ENCODE assay signal across 8 cellular contexts in genomic region chr17:56499799-56500388, GRCh38.
A peak's percentile ranks its signal among the peaks of the same experiment; 100 is the strongest.
DNase-seq lines count a peak whose midpoint lies in the region; ATAC-seq and TF ChIP-seq lines count a peak whose summit lies in the region.

No MANE protein-coding gene starts in this region.

- no peaks in the 10 kb centered on the region for H3K79me2 ChIP-seq in GM23338 (replicated peaks; ENCODE audit: insufficient read depth)

- no peak overlapping the region for H3K27ac ChIP-seq in GM23338 (ENCODE audit: low read depth)
- H3K27ac ChIP-seq in SJCRH30 = no peak overlapping the region

- H3K9me2 ChIP-seq in GM23338 (ENCODE audit: insufficient read depth) = no peaks in the 10 kb centered on the region

- H2AFZ ChIP-seq in GM23338 = no peak overlapping the region

- H3K4me1 Mint-ChIP-seq in GM23338 = no peaks in the 10 kb centered on the region

- H3K36me3 Mint-ChIP-seq in GM23338 (ENCODE audit: low read depth) = no peaks in the 10 kb centered on the region

- peaks cover 2% of the 10 kb centered on the region for H3K27me3 Mint-ChIP-seq in GM23338 (ENCODE audit: insufficient read depth, low read depth, poor library complexity)

- H4K20me1 ChIP-seq in GM23338 (replicated peaks; ENCODE audit: insufficient read depth) = no peaks in the 10 kb centered on the region

- H3K4me2 ChIP-seq in GM23338 = no peak overlapping the region

- H3K4me3 ChIP-seq in GM23338 (no peak overlapping the region), SJCRH30 (no peak overlapping the region)

- no peaks in the 10 kb centered on the region for H3F3A ChIP-seq in GM23338 (replicated peaks; ENCODE audit: low read depth)

- H3K4me1 ChIP-seq in GM23338 (ENCODE audit: insufficient read depth) (no peaks in the 10 kb centered on the region), SJCRH30 (no peaks in the 10 kb centered on the region)

- no peaks in the 10 kb centered on the region for H3K9me3 Mint-ChIP-seq in GM23338

- ATAC-seq in GM23338 (no peak), HG03439 (IDR thresholded peaks at IDR 0.05; ENCODE audit: unreplicated experiment) (no peak), HG02938 (IDR thresholded peaks at IDR 0.05; ENCODE audit: unreplicated experiment) (no peak)

- no peak overlapping the region for H3K27ac Mint-ChIP-seq in GM23338

- H3K9me3 ChIP-seq in SJCRH30 (replicated peaks) = no peaks in the 10 kb centered on the region

- TF ChIP-seq CTCF in AG09319 (IDR thresholded peaks at IDR 0.05; ENCODE audit: low read depth, low read length) = peak; percentile 28
- TF ChIP-seq CTCF in GM23338 (conservative IDR thresholded peaks at IDR 0.05; ENCODE audit: low read depth in 2 of 2) = peak; percentile 62 to 74

- no peaks in the 10 kb centered on the region for H3K27me3 ChIP-seq in GM23338 (ENCODE audit: insufficient read depth)
- H3K27me3 ChIP-seq in SJCRH30 = no peaks in the 10 kb centered on the region

- DNase-seq in AG09319 (ENCODE audit: extremely low read depth, low read depth) (no peak), GM23338 (ENCODE audit: low spot score) (peak; percentile 73), SJCRH30 (peak; percentile 33 to 69), glomerular endothelial cell (ENCODE audit: extremely low read depth, low read depth, low spot score) (peak; percentile 9), NCI-H1436 treated with DMSO at 0.1 percent for 48 hours (lab: John Stamatoyannopoulos, UW) (no peak)
- no peak for DNase-seq in activated CD4-positive, CD25-positive, alpha-beta regulatory T cell treated with anti-CD3 and anti-CD28 coated beads, Interleukin-2, amount 50 U/mL, for 72 hours

- H3K36me3 ChIP-seq in GM23338 (ENCODE audit: insufficient read depth) (no peaks in the 10 kb centered on the region), SJCRH30 (no peaks in the 10 kb centered on the region)

- H3K4me3 Mint-ChIP-seq in GM23338 = no peak overlapping the region

TF ChIP-seq in GM23338, 12 proteins besides CTCF, POLR2A, EP300 and RAD21:
- TF ChIP-seq NANOG (IDR thresholded peaks at IDR 0.05; ENCODE audit: borderline replicate concordance) (no peak), ETS1 (IDR thresholded peaks at IDR 0.05) (no peak), CREB1 (CRISPR knock-in tag; IDR thresholded peaks at IDR 0.05; ENCODE audit: low read depth) (no peak)

Comparison
In these comparisons a context has a peak if more than half of its experiments do, and no peak if none do; other contexts are left out.
1. DNase-seq: peak in GM23338 (single experiment), SJCRH30 (2 of 2) and glomerular endothelial cell (single experiment); none in AG09319 (single experiment), activated CD4-positive, CD25-positive, alpha-beta regulatory T cell treated with anti-CD3 and anti-CD28 coated beads, Interleukin-2, amount 50 U/mL, for 72 hours (single experiment) and NCI-H1436 treated with DMSO at 0.1 percent for 48 hours (single experiment).